Comparison of ENCODE assay signal across 14 cellular contexts in genomic region chr4:47907247-47907646, GRCh38.
"Had no signal": no experiment of that assay in that cellular context is flagged by ENCODE, and none has a peak within 500 bp of the region (broad histone marks: within the 10 kb centered on the region; RNA-seq: fewer than 3 reads in every experiment).

No MANE protein-coding gene starts in this region.

- H3K4me1 ChIP-seq: left ventricle myocardium inferior had no signal

- ATAC-seq: mucosa of descending colon; naive thymus-derived CD8-positive, alpha-beta T cell; stimulated activated naive B cell treated with anti-CD40 and anti-IgM and Interleukin-4, amounts not matched to agents 10 μg/mL and 1 μg/mL and 100 μg/mL, for 72 hours had no signal

- H3K9me3 Mint-ChIP-seq: activated CD4-positive, alpha-beta T cell treated with anti-CD3 and anti-CD28 coated beads, Interleukin-2, amount 10 ng/mL, durations not matched to agents 7 days and 5 days; activated naive CD8-positive, alpha-beta T cell treated with anti-CD3 and anti-CD28 coated beads, Interleukin-2, amount 10 ng/mL, durations not matched to agents 7 days and 5 days; naive thymus-derived CD8-positive, alpha-beta T cell; stimulated activated naive B cell treated with anti-CD40 and anti-IgM and Interleukin-4, amounts not matched to agents 10 μg/mL and 1 μg/mL and 100 μg/mL, for 72 hours; T-helper 2 cell treated with Interferon-gamma antibody and Interleukin-4, amounts not matched to agents 5 μg/mL and 100 μg/mL, for 36 hours had no signal

- H3K27me3 Mint-ChIP-seq: activated CD4-positive, alpha-beta T cell treated with anti-CD3 and anti-CD28 coated beads, Interleukin-2, amount 10 ng/mL, durations not matched to agents 7 days and 5 days; activated naive CD8-positive, alpha-beta T cell treated with anti-CD3 and anti-CD28 coated beads, Interleukin-2, amount 10 ng/mL, durations not matched to agents 7 days and 5 days; naive thymus-derived CD8-positive, alpha-beta T cell; stimulated activated naive B cell treated with anti-CD40 and anti-IgM and Interleukin-4, amounts not matched to agents 10 μg/mL and 1 μg/mL and 100 μg/mL, for 72 hours had no signal

- H3K27ac Mint-ChIP-seq: activated CD4-positive, alpha-beta T cell treated with anti-CD3 and anti-CD28 coated beads, Interleukin-2, amount 10 ng/mL, durations not matched to agents 7 days and 5 days; activated naive CD8-positive, alpha-beta T cell treated with anti-CD3 and anti-CD28 coated beads, Interleukin-2, amount 10 ng/mL, durations not matched to agents 7 days and 5 days; stimulated activated naive B cell treated with anti-CD40 and anti-IgM and Interleukin-4, amounts not matched to agents 10 μg/mL and 1 μg/mL and 100 μg/mL, for 72 hours; T-helper 2 cell treated with Interferon-gamma antibody and Interleukin-4, amounts not matched to agents 5 μg/mL and 100 μg/mL, for 36 hours had no signal

- H3K9me3 ChIP-seq: left ventricle myocardium inferior, mucosa of descending colon, transverse colon had no signal

- H3K27ac ChIP-seq: brain microvascular endothelial cell, dorsolateral prefrontal cortex, left ventricle myocardium inferior, transverse colon had no signal

- H3K4me3 ChIP-seq: dorsolateral prefrontal cortex, left ventricle myocardium inferior, mucosa of descending colon, transverse colon had no signal

- H3K4me3 Mint-ChIP-seq: activated CD4-positive, alpha-beta T cell treated with anti-CD3 and anti-CD28 coated beads, Interleukin-2, amount 10 ng/mL, durations not matched to agents 7 days and 5 days; activated naive CD8-positive, alpha-beta T cell treated with anti-CD3 and anti-CD28 coated beads, Interleukin-2, amount 10 ng/mL, durations not matched to agents 7 days and 5 days; naive thymus-derived CD8-positive, alpha-beta T cell; stimulated activated naive B cell treated with anti-CD40 and anti-IgM and Interleukin-4, amounts not matched to agents 10 μg/mL and 1 μg/mL and 100 μg/mL, for 72 hours; T-helper 2 cell treated with Interferon-gamma antibody and Interleukin-4, amounts not matched to agents 5 μg/mL and 100 μg/mL, for 36 hours had no signal

- DNase-seq: activated CD4-positive, alpha-beta T cell treated with anti-CD3 and anti-CD28 coated beads, Interleukin-2, amount 10 ng/mL, durations not matched to agents 7 days and 5 days; activated naive CD4-positive, alpha-beta T cell; activated naive CD8-positive, alpha-beta T cell treated with anti-CD3 and anti-CD28 coated beads, Interleukin-2, amount 10 ng/mL, durations not matched to agents 7 days and 5 days; anterior cingulate cortex; brain microvascular endothelial cell; dorsolateral prefrontal cortex; hippocampal formation; left ventricle myocardium inferior; mucosa of descending colon; naive thymus-derived CD8-positive, alpha-beta T cell; stimulated activated naive B cell treated with anti-CD40 and anti-IgM and Interleukin-4, amounts not matched to agents 10 μg/mL and 1 μg/mL and 100 μg/mL, for 72 hours; SW 1271; transverse colon had no signal

- H3K27me3 ChIP-seq: brain microvascular endothelial cell, dorsolateral prefrontal cortex, transverse colon had no signal
